In genomic region chr16:84275562-84276151, GRCh38 we compare ENCODE assay signal across 24 cellular contexts. TPM values are rescaled to one million over a fixed set of nuclear protein-coding genes. Genes with fewer than 3 reads are reported as not detected.
DNase-seq lines count a peak whose midpoint lies in the region; ATAC-seq, FAIRE-seq and TF ChIP-seq lines count a peak whose summit lies in the region.
"Had no signal": no experiment of that assay in that cellular context is flagged by ENCODE, and none has a peak within 500 bp of the region (broad histone marks: within the 10 kb centered on the region; RNA-seq: fewer than 3 reads in every experiment).

No MANE protein-coding gene starts in this region.

- H3K9me1 ChIP-seq in IMR-90 (ENCODE audit: insufficient read depth, low read length) = no peaks in the 10 kb centered on the region

- H2AFZ ChIP-seq in HepG2 (ENCODE audit: low read length) = no peak overlapping the region
- no peak overlapping the region for H2AFZ ChIP-seq in IMR-90 (replicated peaks; ENCODE audit: low read length, poor library complexity)

- FAIRE-seq in HepG2 (lab: Jason Lieb, UNC) = no peak
- FAIRE-seq: GM12891, GM18507, H54 had no signal

- CTCF ChIA-PET in HepG2 (lab: Yijun Ruan, JAX; ENCODE audit: low intra/inter-chr PET ratio, low total read pairs) = interaction anchor here (3.6 kb wide), 1 partner anchor 208 kb away, joined by 62 read pairs; no protein-coding TSS in a partner anchor
- CTCF ChIA-PET in IMR-90 (lab: Yijun Ruan, JAX) = interaction anchor here (1.5 to 4.1 kb wide), 2 partner anchors 9 to 32 kb away, joined by 4 to 15 read pairs; no protein-coding TSS in a partner anchor
- CTCF ChIA-PET in CD8-positive, alpha-beta T cell (lab: Charles Lee) = interaction anchor here (1.6 to 4.6 kb wide), 4 partner anchors 9 to 347 kb away, joined by 6 to 28 read pairs (median 17); no protein-coding TSS in a partner anchor

- H4K8ac ChIP-seq in IMR-90 (ENCODE audit: low read depth in 2 of 2, low read length in 2 of 2) = no peak overlapping the region

- TF ChIP-seq RAD21 in HepG2 (CRISPR knock-in tag; IDR thresholded peaks at IDR 0.05) (no peak), IMR-90 (IDR thresholded peaks at IDR 0.05; ENCODE audit: low read length) (no peak)

- no peak overlapping the region for H3K18ac ChIP-seq in IMR-90 (ENCODE audit: low read depth, low read length)

- H3K4me1 ChIP-seq in HepG2 (ENCODE audit: insufficient read depth, low read length) = no peaks in the 10 kb centered on the region
- no peaks in the 10 kb centered on the region for H3K4me1 ChIP-seq in right lobe of liver
- no peaks in the 10 kb centered on the region for H3K4me1 ChIP-seq in IMR-90 (ENCODE audit: control insufficient read depth, insufficient read depth, low read length)
- no peaks in the 10 kb centered on the region for H3K4me1 ChIP-seq in CD8-positive, alpha-beta T cell (ENCODE audit: insufficient read depth, low read length)
- H3K4me1 ChIP-seq: HAP-1 had no signal

- no TSS peak for BruUV-seq in HepG2 (replicated peaks; lab: Mats Ljungman, UMichigan)
- BruUV-seq in IMR-90 (replicated peaks; lab: Mats Ljungman, UMichigan) = no TSS peak

- H3K14ac ChIP-seq in IMR-90 (replicated peaks; ENCODE audit: low read depth, low read length) = no peak overlapping the region

- H3K23ac ChIP-seq in IMR-90 (ENCODE audit: low read depth, low read length) = no peak overlapping the region

- no peak overlapping the region for H3K4me3 ChIP-seq in HepG2 (replicated peaks in 1 of 3; ENCODE audit: insufficient read depth in 1 of 3, low read depth in 2 of 3, low read length in 3 of 3)
- H3K4me3 ChIP-seq in right lobe of liver = no peak overlapping the region
- H3K4me3 ChIP-seq in IMR-90 (ENCODE audit: insufficient read depth, low read depth, low read length) = no peak overlapping the region
- no peak overlapping the region for H3K4me3 ChIP-seq in CD8-positive, alpha-beta T cell (ENCODE audit: low read depth, low read length)
- H3K4me3 ChIP-seq: HAP-1 had no signal

- no peak overlapping the region for H4K5ac ChIP-seq in IMR-90 (ENCODE audit: low read depth, low read length)

- no peaks in the 10 kb centered on the region for H3K36me3 Mint-ChIP-seq in chondrocyte (ENCODE audit: low read depth)
- H3K36me3 Mint-ChIP-seq in CD8-positive, alpha-beta T cell = no peaks in the 10 kb centered on the region
- H3K36me3 Mint-ChIP-seq: CD8-positive, alpha-beta memory T cell had no signal

- H3K79me2 ChIP-seq in HepG2 (ENCODE audit: insufficient read depth, low read length) = no peaks in the 10 kb centered on the region

- H3K4me2 ChIP-seq in HepG2 (ENCODE audit: low read depth, low read length) (no peak overlapping the region), IMR-90 (ENCODE audit: low read depth, low read length) (no peak overlapping the region)

- peak overlapping the region; percentile 8; the same call in 1 of the 2 replicates for H2AK5ac ChIP-seq in IMR-90 (ENCODE audit: low read depth, low read length)

- H3K27ac Mint-ChIP-seq in chondrocyte (ENCODE audit: unreplicated experiment) = no peak overlapping the region
- H3K27ac Mint-ChIP-seq in CD8-positive, alpha-beta T cell = no peak overlapping the region

- H3K27ac ChIP-seq in HepG2 (ENCODE audit: extremely low read length, insufficient read depth, low read length) (no peak overlapping the region), right lobe of liver (no peak overlapping the region), IMR-90 (ENCODE audit: insufficient read depth, low read length) (no peak overlapping the region)
- no peak overlapping the region for H3K27ac ChIP-seq in CD8-positive, alpha-beta T cell (ENCODE audit: low read depth, low read length)

- no peaks in the 10 kb centered on the region for H3K9me3 Mint-ChIP-seq in chondrocyte (ENCODE audit: low read depth)
- no peaks in the 10 kb centered on the region for H3K9me3 Mint-ChIP-seq in CD8-positive, alpha-beta T cell
- H3K9me3 Mint-ChIP-seq: CD8-positive, alpha-beta memory T cell had no signal

- H2AK9ac ChIP-seq in IMR-90 (replicated peaks; ENCODE audit: low read depth, low read length, poor library complexity) = no peak overlapping the region

- ATAC-seq in HepG2 (no peak), right lobe of liver (no peak), IMR-90 (ENCODE audit: low read depth) (no peak), GM21825 (IDR thresholded peaks at IDR 0.05; ENCODE audit: unreplicated experiment) (no peak)
- no peak for ATAC-seq in CD8-positive, alpha-beta T cell

- WGBS in HepG2 (ENCODE audit: low lambda C conversion rate) = 6% methylated on average over 7 of the region's 7 CpGs
- WGBS in right lobe of liver (ENCODE audit: insufficient coverage, low coverage, low lambda C conversion rate, missing lambda C conversion rate) = 54% methylated on average over 7 of the region's 7 CpGs
- WGBS in IMR-90 (ENCODE audit: extremely low coverage in 2 of 2, insufficient read length in 1 of 2), 2 experiments = 55 to 100% methylated on average over 1 to 2 of the region's 7 CpGs

- H3K9ac ChIP-seq in HepG2 (ENCODE audit: insufficient read depth, low read depth, low read length) (no peak overlapping the region), IMR-90 (ENCODE audit: low read depth, low read length) (no peak overlapping the region)

- POLR2A ChIA-PET in HepG2 (lab: Yijun Ruan, JAX) (no interaction called here), IMR-90 (lab: Charles Lee; ENCODE audit: unreplicated experiment) (no interaction called here)
- POLR2A ChIA-PET in CD8-positive, alpha-beta T cell (lab: Charles Lee) = no interaction called here

- DNase-seq in HepG2 (ENCODE audit: low spot score) = no peak
- DNase-seq in right lobe of liver = no peak
- DNase-seq in IMR-90 = no peak
- peak; percentile 24 for DNase-seq in chondrocyte (ENCODE audit: low spot score)
- no peak for DNase-seq in CD8-positive, alpha-beta T cell
- DNase-seq in occipital lobe (lab: John Stamatoyannopoulos, UW) = no peak
- DNase-seq: 8988T; C1 segment of cervical spinal cord; Calu3; CD8-positive, alpha-beta memory T cell; COR-L47; DMS53; DMS79 treated with DMSO at 0.1 percent for 48 hours; GF-D8; GOT3 had no signal

- H3K27me3 ChIP-seq in HepG2 (ENCODE audit: control insufficient read depth in 1 of 2, insufficient read depth in 2 of 2, low read length in 2 of 2) (peaks cover 0 to 37% of the 10 kb centered on the region in 2 experiments; a peak in 3 of 5 replicates), right lobe of liver (no peaks in the 10 kb centered on the region), IMR-90 (ENCODE audit: control insufficient read depth, insufficient read depth, low read length) (peaks cover 29% of the 10 kb centered on the region)
- H3K27me3 ChIP-seq in CD8-positive, alpha-beta T cell (ENCODE audit: insufficient read depth, low read length) = no peaks in the 10 kb centered on the region

- no peak overlapping the region for H3K4me3 Mint-ChIP-seq in chondrocyte (ENCODE audit: unreplicated experiment)
- H3K4me3 Mint-ChIP-seq in CD8-positive, alpha-beta T cell = no peak overlapping the region
- H3K4me3 Mint-ChIP-seq: CD8-positive, alpha-beta memory T cell had no signal

- no peak overlapping the region for H3K4ac ChIP-seq in IMR-90 (ENCODE audit: low read depth, low read length)

- in situ Hi-C loops in HepG2 (cut with HindIII; ENCODE audit: extremely low pct_ligation_motif_present, low pct_unique_long_range_greater_than_20kb) (loop anchor here (5.0 kb wide), 1 partner anchor 207 kb away; no protein-coding TSS in a partner anchor), IMR-90 (cut with MboI; ENCODE audit: low sequenced_read_pairs) (loop anchor here (25.0 kb wide), 2 partner anchors 362 to 437 kb away; partner anchors contain the start of gene KLHL36)

- no peak for TF ChIP-seq EP300 in HepG2 (IDR thresholded peaks at IDR 0.05; ENCODE audit: low read depth in 2 of 2, low read length in 2 of 2)
- TF ChIP-seq EP300 in HepG2 (CRISPR knock-in tag; IDR thresholded peaks at IDR 0.05; ENCODE audit: borderline replicate concordance) = no peak

- H2BK120ac ChIP-seq in IMR-90 (ENCODE audit: low read depth, low read length) = no peak overlapping the region

- no peak for TF ChIP-seq CTCF in HepG2 (CRISPR knock-in tag; IDR thresholded peaks at IDR 0.05)
- no peak for TF ChIP-seq CTCF in right lobe of liver (IDR thresholded peaks at IDR 0.05)
- no peak for TF ChIP-seq CTCF in IMR-90 (conservative IDR thresholded peaks at IDR 0.05; ENCODE audit: low read depth, low read length)
- TF ChIP-seq CTCF in chondrocyte (IDR thresholded peaks at IDR 0.05) = no peak
- no peak for TF ChIP-seq CTCF in CD8-positive, alpha-beta T cell (IDR thresholded peaks at IDR 0.05)

- TF ChIP-seq POLR2A in HepG2 (IDR thresholded peaks at IDR 0.05; ENCODE audit: insufficient read depth in 1 of 2, low read depth in 2 of 2, low read length in 2 of 2) = no peak
- no peak for TF ChIP-seq POLR2A in right lobe of liver (IDR thresholded peaks at IDR 0.05)
- no peak for TF ChIP-seq POLR2A in IMR-90 (IDR thresholded peaks at IDR 0.05; ENCODE audit: low read depth, low read length)

- H2BK15ac ChIP-seq in IMR-90 (ENCODE audit: low read depth, low read length) = no peak overlapping the region

- no peak overlapping the region for H3K56ac ChIP-seq in IMR-90 (ENCODE audit: extremely low read depth, insufficient read depth, low read length)

- no peaks in the 10 kb centered on the region for H3K9me3 ChIP-seq in HepG2 (ENCODE audit: low read length)
- H3K9me3 ChIP-seq in right lobe of liver = no peaks in the 10 kb centered on the region
- H3K9me3 ChIP-seq in IMR-90 (ENCODE audit: control insufficient read depth, insufficient read depth, low read length) = no peaks in the 10 kb centered on the region; the same call in 1 of the 2 replicates
- H3K9me3 ChIP-seq in CD8-positive, alpha-beta T cell (ENCODE audit: low read length) = no peaks in the 10 kb centered on the region
- H3K9me3 ChIP-seq: HAP-1 had no signal

- dilution Hi-C loops in IMR-90 (cut with HindIII; ENCODE audit: low sequenced_read_pairs, unreplicated experiment) = no loop called here

- no peak overlapping the region for H2BK20ac ChIP-seq in IMR-90 (ENCODE audit: low read depth, low read length)

- H3K27me3 Mint-ChIP-seq in chondrocyte (ENCODE audit: low read depth) = peaks cover 22% of the 10 kb centered on the region
- peaks cover 5% of the 10 kb centered on the region for H3K27me3 Mint-ChIP-seq in CD8-positive, alpha-beta T cell (ENCODE audit: low read depth)

- no peak overlapping the region for H4K91ac ChIP-seq in IMR-90 (ENCODE audit: insufficient read depth, low read depth, low read length)

- no peaks in the 10 kb centered on the region for H3K4me1 Mint-ChIP-seq in chondrocyte (ENCODE audit: low read depth)
- peaks cover 1% of the 10 kb centered on the region for H3K4me1 Mint-ChIP-seq in CD8-positive, alpha-beta T cell (ENCODE audit: low read depth)

- H3K36me3 ChIP-seq in HepG2 (replicated peaks in 1 of 2; ENCODE audit: control insufficient read depth in 1 of 2, insufficient read depth in 2 of 2, low read length in 2 of 2) = no peaks in the 10 kb centered on the region
- no peaks in the 10 kb centered on the region for H3K36me3 ChIP-seq in right lobe of liver
- H3K36me3 ChIP-seq in IMR-90 (ENCODE audit: control insufficient read depth, insufficient read depth, low read length) = no peaks in the 10 kb centered on the region
- no peaks in the 10 kb centered on the region for H3K36me3 ChIP-seq in CD8-positive, alpha-beta T cell (ENCODE audit: insufficient read depth, low read length)
- H3K36me3 ChIP-seq: HAP-1 had no signal

- intact Hi-C loops in HepG2 (cut with micrococcal nuclease; ENCODE audit: unreplicated experiment) = no loop called here
- intact Hi-C loops in right lobe of liver (cut with DNase I) = loop anchor here in 1 of 2 donors (5.0 kb wide), 1 partner anchor 207 kb away; no protein-coding TSS in a partner anchor
- intact Hi-C loops in IMR-90 (cut with micrococcal nuclease) = no loop called here
- intact Hi-C loops in CD8-positive, alpha-beta T cell (cut with DNase I, micrococcal nuclease) = loop anchor here (2.0 to 5.0 kb wide), 3 partner anchors 209 to 345 kb away; no protein-coding TSS in a partner anchor

- H4K20me1 ChIP-seq in HepG2 (ENCODE audit: insufficient read depth, low read length) = no peaks in the 10 kb centered on the region; the same call in 1 of the 2 replicates
- no peaks in the 10 kb centered on the region for H4K20me1 ChIP-seq in IMR-90 (ENCODE audit: insufficient read depth, low read length)

- H2BK5ac ChIP-seq in IMR-90 (ENCODE audit: low read depth, low read length, poor library complexity, severe bottlenecking) = no peak overlapping the region

- H3K79me1 ChIP-seq in IMR-90 (ENCODE audit: low read depth in 1 of 2, low read length in 2 of 2) = no peaks in the 10 kb centered on the region

RNA-seq across cellular contexts. Expression of gene WFDC1, which starts 19.0 kb away (rescaled TPM):
- not detected in 2 replicates for total RNA-seq in HepG2 (2016; rRNA removed; fragmentation: Illumina TruSeq; extraction: Trizol)
- not detected in 2 replicates for total RNA-seq in HepG2 (2016; cell fraction: cytosol; rRNA removed; fragmentation: Illumina TruSeq; extraction: Trizol; ENCODE audit: low read depth)
- not detected in 2 replicates for total RNA-seq in HepG2 (2016; cell fraction: insoluble cytoplasmic fraction; rRNA removed; fragmentation: Illumina TruSeq; extraction: Trizol)
- total RNA-seq in HepG2 (2016; cell fraction: membrane; rRNA removed; fragmentation: Illumina TruSeq; extraction: Trizol) = not detected in 2 replicates
- not detected in 2 replicates for total RNA-seq in HepG2 (2016; cell fraction: nucleus; rRNA removed; fragmentation: Illumina TruSeq; extraction: Trizol)
- not detected in 2 replicates for polyA plus RNA-seq in HepG2 (2011; rRNA removed)
- polyA plus RNA-seq in HepG2 (2011; cell fraction: cytosol; rRNA removed) = not detected in 2 replicates
- not detected in 2 replicates for polyA plus RNA-seq in HepG2 (2011; cell fraction: nucleus; rRNA removed)
- polyA plus RNA-seq in HepG2 (2012) = not detected in 2 replicates
- not detected in 2 replicates for polyA plus RNA-seq in HepG2 (2016; cell fraction: cytosol; fragmentation: Illumina TruSeq; extraction: Trizol; ENCODE audit: low read depth)
- polyA plus RNA-seq in HepG2 (2016; cell fraction: insoluble cytoplasmic fraction; fragmentation: Illumina TruSeq; extraction: Trizol; ENCODE audit: low read depth) = not detected in 2 replicates
- polyA plus RNA-seq in HepG2 (2016; cell fraction: membrane; fragmentation: Illumina TruSeq; extraction: Trizol; ENCODE audit: low read depth) = not detected in 2 replicates
- polyA plus RNA-seq in HepG2 (2016; cell fraction: nucleus; fragmentation: Illumina TruSeq; extraction: Trizol; ENCODE audit: insufficient read depth, low read depth) = not detected in 2 replicates
- polyA minus RNA-seq in HepG2 (2011; rRNA and poly(A)+ RNA removed; ENCODE audit: low replicate concordance) = 0.05 TPM in 1 of 2 replicates, not detected in the other
- polyA minus RNA-seq in HepG2 (2011; cell fraction: cytosol; rRNA and poly(A)+ RNA removed) = not detected in 2 replicates
- not detected in 2 replicates for polyA minus RNA-seq in HepG2 (2011; cell fraction: nucleus; rRNA and poly(A)+ RNA removed)
- total RNA-seq in right lobe of liver = 1 to 10 TPM in 4 of 6 experiments, under 1 TPM in 2; 0.64 to 5.0 (median 2.3) TPM
- 4.7 and 5.0 TPM in 2 replicates for total RNA-seq in IMR-90 (2012; rRNA removed)
- polyA plus RNA-seq in IMR-90 (2012; rRNA removed) = 6.8 and 7.0 TPM in 2 replicates
- polyA plus RNA-seq in IMR-90 (2012; cell fraction: cytosol; rRNA removed) = 3.9 and 5.8 TPM in 2 replicates
- 4.6 and 4.9 TPM in 2 replicates for polyA plus RNA-seq in IMR-90 (2012; cell fraction: nucleus; rRNA removed; ENCODE audit: low replicate concordance)
- 3.5 to 5.7 TPM (median 5.6 TPM) in 3 replicates for total RNA-seq in chondrocyte
- total RNA-seq in CD8-positive, alpha-beta T cell = not detected
- total RNA-seq in occipital lobe = 0.62 TPM
- total RNA-seq: A673; Calu3; CD8-positive, alpha-beta memory T cell; Daoy; G401 had no signal
- polyA plus RNA-seq: CD8-positive, alpha-beta memory T cell had no signal

RNA-seq across cellular contexts. Expression of gene KCNG4, which starts 35.8 kb away (rescaled TPM):
- total RNA-seq in HepG2 (2016; rRNA removed; fragmentation: Illumina TruSeq; extraction: Trizol) = not detected in 2 replicates
- not detected in 2 replicates for total RNA-seq in HepG2 (2016; cell fraction: cytosol; rRNA removed; fragmentation: Illumina TruSeq; extraction: Trizol; ENCODE audit: low read depth)
- not detected in 2 replicates for total RNA-seq in HepG2 (2016; cell fraction: insoluble cytoplasmic fraction; rRNA removed; fragmentation: Illumina TruSeq; extraction: Trizol)
- total RNA-seq in HepG2 (2016; cell fraction: membrane; rRNA removed; fragmentation: Illumina TruSeq; extraction: Trizol) = not detected in 2 replicates
- total RNA-seq in HepG2 (2016; cell fraction: nucleus; rRNA removed; fragmentation: Illumina TruSeq; extraction: Trizol) = not detected in 2 replicates
- polyA plus RNA-seq in HepG2 (2011; rRNA removed) = not detected in 2 replicates
- not detected in 2 replicates for polyA plus RNA-seq in HepG2 (2011; cell fraction: cytosol; rRNA removed)
- polyA plus RNA-seq in HepG2 (2011; cell fraction: nucleus; rRNA removed) = not detected in 2 replicates
- not detected in 2 replicates for polyA plus RNA-seq in HepG2 (2012)
- not detected in 2 replicates for polyA plus RNA-seq in HepG2 (2016; cell fraction: cytosol; fragmentation: Illumina TruSeq; extraction: Trizol; ENCODE audit: low read depth)
- polyA plus RNA-seq in HepG2 (2016; cell fraction: insoluble cytoplasmic fraction; fragmentation: Illumina TruSeq; extraction: Trizol; ENCODE audit: low read depth) = not detected in 2 replicates
- not detected in 2 replicates for polyA plus RNA-seq in HepG2 (2016; cell fraction: membrane; fragmentation: Illumina TruSeq; extraction: Trizol; ENCODE audit: low read depth)
- polyA plus RNA-seq in HepG2 (2016; cell fraction: nucleus; fragmentation: Illumina TruSeq; extraction: Trizol; ENCODE audit: insufficient read depth, low read depth) = not detected in 2 replicates
- 0.02 TPM in 1 of 2 replicates, not detected in the other for polyA minus RNA-seq in HepG2 (2011; rRNA and poly(A)+ RNA removed; ENCODE audit: low replicate concordance)
- not detected in 2 replicates for polyA minus RNA-seq in HepG2 (2011; cell fraction: cytosol; rRNA and poly(A)+ RNA removed)
- polyA minus RNA-seq in HepG2 (2011; cell fraction: nucleus; rRNA and poly(A)+ RNA removed) = not detected in 2 replicates
- not detected for total RNA-seq in right lobe of liver
- not detected in 2 replicates for total RNA-seq in IMR-90 (2012; rRNA removed)
- polyA plus RNA-seq in IMR-90 (2012; rRNA removed) = not detected in 2 replicates
- polyA plus RNA-seq in IMR-90 (2012; cell fraction: cytosol; rRNA removed) = not detected in 2 replicates
- polyA plus RNA-seq in IMR-90 (2012; cell fraction: nucleus; rRNA removed; ENCODE audit: low replicate concordance) = not detected in 2 replicates
- not detected in 3 replicates for total RNA-seq in chondrocyte
- total RNA-seq in CD8-positive, alpha-beta T cell = not detected
- total RNA-seq in occipital lobe = not detected
- total RNA-seq: A673; Calu3; CD8-positive, alpha-beta memory T cell; Daoy; G401 had no signal
- polyA plus RNA-seq: BJ; CD8-positive, alpha-beta memory T cell had no signal

Comparison
In these comparisons a context has a peak if more than half of its experiments do, and no peak if none do; other contexts are left out.
1. intact Hi-C loops: an anchor here in CD8-positive, alpha-beta T cell (2.0 to 5.0 kb wide); none called in HepG2 and IMR-90.